Comparison of ENCODE assay signal across 36 cellular contexts in the genomic region with DNA sequence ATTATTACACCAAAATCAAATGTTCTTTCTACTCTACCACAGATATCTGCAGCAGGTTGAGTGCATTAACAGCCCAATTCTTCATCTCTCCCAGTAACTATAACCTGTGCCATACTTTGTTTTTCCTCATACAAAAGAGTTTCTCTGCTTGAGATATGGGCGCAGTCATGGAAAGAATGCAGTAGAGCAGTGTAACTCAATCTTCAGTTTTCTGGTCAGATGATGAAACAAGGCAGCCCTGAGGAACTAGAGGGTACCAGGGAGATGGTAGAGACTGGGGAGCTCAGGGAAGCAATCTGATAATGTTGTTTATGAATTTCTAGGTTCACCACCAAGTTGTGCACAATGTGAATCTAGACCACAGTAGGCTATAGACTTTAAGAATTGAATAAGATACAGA. TPM values are rescaled to one million over a fixed set of nuclear protein-coding genes. Genes with fewer than 3 reads are reported as not detected.
"Had no signal": no experiment of that assay in that cellular context is flagged by ENCODE, and none has a peak within 500 bp of the region (broad histone marks: within the 10 kb centered on the region; RNA-seq: fewer than 3 reads in every experiment).

No MANE protein-coding gene starts in this region.

- ATAC-seq: esophagus mucosa; gastrocnemius medialis; left cardiac atrium; left lung; mucosa of descending colon; natural killer cell treated with Interleukin-12 subunit alpha and Interleukin-12 subunit beta and Interleukin-15 and Interleukin-18, amount 100 ng/mL, for 72 hours; sciatic nerve; stimulated activated naive CD8-positive, alpha-beta T cell treated with anti-CD3 and anti-CD28 coated beads, Interleukin-15, amount 100 ng/mL, for 72 hours had no signal

- H3K4me1 ChIP-seq: gastrocnemius medialis, left lung, prostate gland, right atrium auricular region, suprapubic skin, transverse colon, vagina had no signal

- H3K36me3 ChIP-seq: gastrocnemius medialis, prostate gland, right atrium auricular region, suprapubic skin, transverse colon, vagina had no signal

- H3K9me3 ChIP-seq: gastrocnemius medialis, left lung, mucosa of descending colon, neutrophil, prostate gland, right atrium auricular region, suprapubic skin, transverse colon, vagina had no signal

- H3K27ac ChIP-seq: epithelial cell of prostate, gastrocnemius medialis, left lung, neutrophil, prostate gland, right atrium auricular region, suprapubic skin, transverse colon, vagina had no signal

- H3K27me3 ChIP-seq: gastrocnemius medialis, left lung, neutrophil, right atrium auricular region, suprapubic skin, transverse colon, vagina had no signal

- H3K4me2 ChIP-seq: smooth muscle cell had no signal

- DNase-seq: cortex of kidney; effector CD4-positive, alpha-beta T cell; foreskin fibroblast; gastrocnemius medialis; head of caudate nucleus; left cardiac atrium; left lung; mesenchymal stem cell; mucosa of descending colon; naive B cell; stimulated activated CD4-positive, alpha-beta T cell treated with anti-CD3 and anti-CD28 coated beads, Interleukin-12 subunit alpha, Interleukin-12 subunit beta, amount 100 ng/mL, for 4 hours; stimulated activated CD4-positive, alpha-beta T cell treated with anti-CD3 and anti-CD28 coated beads, Interleukin-1b, Interleukin-23, amount 100 ng/mL, for 48 hours; stimulated activated CD4-positive, alpha-beta T cell treated with anti-CD3 and anti-CD28 coated beads, Interleukin-4, amount 100 ng/mL, for 1 hour; stimulated activated CD8-positive, alpha-beta memory T cell treated with anti-CD3 and anti-CD28 coated beads, Interleukin-4, amount 100 ng/mL, for 48 hours; stimulated activated naive CD4-positive, alpha-beta T cell; stimulated activated naive CD8-positive, alpha-beta T cell treated with anti-CD3 and anti-CD28 coated beads, Interleukin-15, amount 100 ng/mL, for 72 hours; transverse colon had no signal

- H3K4me3 ChIP-seq: gastrocnemius medialis, left lung, mucosa of descending colon, prostate gland, right atrium auricular region, smooth muscle cell, suprapubic skin, transverse colon, vagina had no signal

RNA-seq across cellular contexts. Expression of a gene that starts 39.8 kb away (rescaled TPM):
- total RNA-seq: dermis microvascular lymphatic vessel endothelial cell; esophagus mucosa; gastrocnemius medialis; glomerular endothelial cell; kidney epithelial cell; left cardiac atrium; left lung; lower leg skin; lung microvascular endothelial cell; mesothelial cell of epicardium; mucosa of descending colon; natural killer cell treated with Interleukin-12 subunit alpha and Interleukin-12 subunit beta and Interleukin-15 and Interleukin-18, amount 100 ng/mL, for 72 hours; neural crest cell; osteocyte; prostate gland; right atrium auricular region; sciatic nerve; smooth muscle cell; suprapubic skin; transverse colon; ureter; vagina had no signal
- polyA plus RNA-seq: smooth muscle cell had no signal
